Comparison of ENCODE assay signal across 8 cellular contexts in the genomic region with DNA sequence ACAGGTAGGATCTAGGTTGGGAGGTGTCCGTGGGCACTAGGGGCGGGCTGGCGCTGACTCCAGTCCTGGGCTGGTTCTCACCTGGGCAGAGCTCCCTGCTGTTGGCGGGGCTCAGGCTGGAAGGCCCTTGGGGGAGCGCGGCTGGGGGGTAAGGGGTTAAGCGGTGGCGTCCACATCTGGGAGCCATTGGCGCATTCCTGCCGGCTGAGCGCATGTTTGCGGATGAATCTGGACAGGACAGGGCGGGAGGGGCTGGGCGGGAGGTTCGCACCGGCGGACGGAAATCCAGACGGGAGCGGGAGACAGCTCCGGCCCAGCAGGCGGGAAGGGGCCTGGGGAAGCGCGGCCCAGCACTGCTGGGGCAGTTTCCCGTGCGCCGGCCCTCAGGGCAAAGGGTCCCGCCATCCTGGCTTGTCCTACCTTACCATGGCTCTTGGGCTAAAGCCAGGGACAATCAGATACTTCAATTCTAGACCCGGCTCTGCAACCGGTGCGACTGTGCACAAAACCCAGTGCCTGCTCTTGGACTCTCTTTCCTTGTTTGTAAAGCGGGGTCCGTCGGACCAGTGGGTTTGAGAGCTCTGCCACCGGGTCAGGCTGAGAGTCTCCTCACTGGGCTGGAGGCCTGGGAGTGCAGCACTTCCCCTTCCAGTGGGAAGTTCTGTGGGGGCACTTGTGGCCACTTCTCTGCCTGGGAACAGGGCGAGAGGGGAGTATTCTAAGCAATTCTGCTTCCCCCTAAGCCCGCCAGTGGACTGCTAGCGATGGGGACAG. TPM values are rescaled to one million over a fixed set of nuclear protein-coding genes. Genes with fewer than 3 reads are reported as not detected.
A peak's percentile ranks its signal among the peaks of the same experiment; 100 is the strongest.
DNase-seq lines count a peak whose midpoint lies in the region; ATAC-seq and TF ChIP-seq lines count a peak whose summit lies in the region.

No MANE protein-coding gene starts in this region.

- no peaks in the 10 kb centered on the region for H3K9me3 ChIP-seq in OCI-LY1 (ENCODE audit: low read length)
- H3K9me3 ChIP-seq in ectodermal cell (ENCODE audit: control insufficient read depth, low read length), result no peaks in the 10 kb centered on the region
- H3K9me3 ChIP-seq in aorta (ENCODE audit: control insufficient read depth, low read length), result no peaks in the 10 kb centered on the region

- H3K9ac ChIP-seq in OCI-LY1 (ENCODE audit: low read length), result no peak overlapping the region

- H3K4me1 ChIP-seq in OCI-LY1 (ENCODE audit: insufficient read depth, low read length, severe bottlenecking) (peaks cover 36% of the 10 kb centered on the region), ectodermal cell (ENCODE audit: control insufficient read depth, insufficient read depth, low read length) (peaks cover 74% of the 10 kb centered on the region), aorta (ENCODE audit: control insufficient read depth in 1 of 2, insufficient read depth in 2 of 2, low read length in 2 of 2) (peaks cover 2 to 9% of the 10 kb centered on the region in 2 donors)

- H3K79me2 ChIP-seq in OCI-LY1 (ENCODE audit: insufficient read depth, low read length), result no peaks in the 10 kb centered on the region

- no peak overlapping the region for H3K27ac ChIP-seq in OCI-LY1 (ENCODE audit: low read depth, low read length, poor library complexity, severe bottlenecking)
- H3K27ac ChIP-seq in ectodermal cell (ENCODE audit: insufficient read depth, low read depth, low read length, poor library complexity, severe bottlenecking), result peak overlapping the region; percentile 67
- H3K27ac ChIP-seq in aorta (ENCODE audit: low read depth in 1 of 2, low read length in 2 of 2), result peak overlapping the region in 1 of 2 donors; percentile 78

- intact Hi-C loops in aorta (cut with DNase I), result no loop called here

- 4 to 5% methylated on average over 38 of the region's 38 CpGs for WGBS in ectodermal cell, 2 experiments
- 5 to 7% methylated on average over 38 of the region's 38 CpGs for WGBS in aorta, 2 donors

- H4K20me1 ChIP-seq in OCI-LY1 (ENCODE audit: insufficient read depth, low read length), result no peaks in the 10 kb centered on the region

- H3F3A ChIP-seq in OCI-LY1 (ENCODE audit: insufficient read depth, low read length), result no peaks in the 10 kb centered on the region

- H3K4me2 ChIP-seq in OCI-LY1 (ENCODE audit: low read length), result peak overlapping the region; percentile 80; the same call in 1 of the 2 replicates

- no peak overlapping the region for H2AFZ ChIP-seq in OCI-LY1 (ENCODE audit: low read length)

- no peaks in the 10 kb centered on the region for H3K36me3 ChIP-seq in OCI-LY1 (ENCODE audit: insufficient read depth, low read length)
- H3K36me3 ChIP-seq in ectodermal cell (ENCODE audit: control insufficient read depth, insufficient read depth, low read length), result no peaks in the 10 kb centered on the region
- H3K36me3 ChIP-seq in aorta (ENCODE audit: control insufficient read depth in 1 of 2, insufficient read depth in 2 of 2, low read length in 1 of 2), result no peaks in the 10 kb centered on the region

- peak; percentile 6 for ATAC-seq in aorta (ENCODE audit: low FRiP score)
- ATAC-seq in GM21515 (IDR thresholded peaks at IDR 0.05; ENCODE audit: unreplicated experiment), result no peak
- no peak for ATAC-seq in GM21423 (IDR thresholded peaks at IDR 0.05; ENCODE audit: unreplicated experiment)

- peak; percentile 90 for DNase-seq in ELR (ENCODE audit: low read depth)
- DNase-seq in mesenteric fat pad (ENCODE audit: low spot score), result peak; percentile 90
- peak; percentile 80 to 92 for DNase-seq in aorta
- no peak for DNase-seq in NCI-H128 (lab: John Stamatoyannopoulos, UW; ENCODE audit: unreplicated experiment)

- H3K27me3 ChIP-seq in OCI-LY1 (ENCODE audit: insufficient read depth, low read length), result no peaks in the 10 kb centered on the region
- H3K27me3 ChIP-seq in ectodermal cell (ENCODE audit: control insufficient read depth, insufficient read depth, low read length, poor library complexity, severe bottlenecking), result peaks cover 37% of the 10 kb centered on the region
- H3K27me3 ChIP-seq in aorta (ENCODE audit: control insufficient read depth in 1 of 2, insufficient read depth in 2 of 2, low read length in 1 of 2), result no peaks in the 10 kb centered on the region

- no peak overlapping the region for H3K4me3 ChIP-seq in OCI-LY1 (ENCODE audit: low read depth, low read length, poor library complexity, severe bottlenecking)
- H3K4me3 ChIP-seq in ectodermal cell (ENCODE audit: insufficient read depth, low read depth, low read length), result peak overlapping the region; percentile 38
- H3K4me3 ChIP-seq in aorta (ENCODE audit: low read length in 2 of 2), result no peak overlapping the region

- TF ChIP-seq CTCF in OCI-LY1 (IDR thresholded peaks at IDR 0.05; ENCODE audit: low read length), result no peak

- H3K9me2 ChIP-seq in OCI-LY1 (ENCODE audit: low read depth, low read length), result no peaks in the 10 kb centered on the region

RNA-seq across cellular contexts. Expression of a gene that starts 7.8 kb away (rescaled TPM):
- polyA plus RNA-seq in ectodermal cell (2013, experiment 1 of 4), result 14.2 TPM
- polyA plus RNA-seq in ectodermal cell (2013, experiment 2 of 4), result 19.1 TPM
- polyA plus RNA-seq in ectodermal cell (2013, experiment 3 of 4), result 16.9 TPM
- polyA plus RNA-seq in ectodermal cell (2013, experiment 4 of 4), result 19.9 TPM
- 70.3 TPM for total RNA-seq in mesenteric fat pad
- total RNA-seq in aorta, result 10 to 100 TPM; 52.7 to 88.3 TPM
- 10 to 100 TPM; 10.6 to 25.6 TPM for polyA plus RNA-seq in aorta

RNA-seq across cellular contexts. Expression of a gene that starts 29.1 kb away (rescaled TPM):
- polyA plus RNA-seq in ectodermal cell (2013, experiment 1 of 4), result 66.7 TPM
- polyA plus RNA-seq in ectodermal cell (2013, experiment 2 of 4), result 69.9 TPM
- 49.9 TPM for polyA plus RNA-seq in ectodermal cell (2013, experiment 3 of 4)
- 49.4 TPM for polyA plus RNA-seq in ectodermal cell (2013, experiment 4 of 4)
- total RNA-seq in mesenteric fat pad, result 2.4 TPM
- total RNA-seq in aorta, result 1 to 10 TPM; 1.7 to 2.5 TPM
- polyA plus RNA-seq in aorta, result 1 to 10 TPM in 1 of 2 donors, under 1 TPM in 1; 0.38 to 1.6 TPM

RNA-seq across cellular contexts. Expression of a gene that starts 47.8 kb away (rescaled TPM):
- not detected for polyA plus RNA-seq in ectodermal cell (2013, experiment 1 of 4)
- polyA plus RNA-seq in ectodermal cell (2013, experiment 2 of 4), result 0.46 TPM
- 0.32 TPM for polyA plus RNA-seq in ectodermal cell (2013, experiment 3 of 4)
- not detected for polyA plus RNA-seq in ectodermal cell (2013, experiment 4 of 4)
- 0.77 TPM for total RNA-seq in mesenteric fat pad
- total RNA-seq in aorta, result 1 to 10 TPM; 1.8 to 2.2 TPM
- polyA plus RNA-seq in aorta, result not detected
